Comparison of ENCODE assay signal across 1 cellular context in genomic region chr6:11218477-11218826, GRCh38.
TF ChIP-seq lines count a peak whose summit lies in the region.

No MANE protein-coding gene starts in this region.

TF ChIP-seq in A549, 52 proteins besides CTCF, POLR2A, EP300 and RAD21 (continued from another document):
- 0 out of 2 replicates have a peak, but pooled peaks have one; percentile 32 for TF ChIP-seq HMGXB4 (CRISPR knock-in tag; IDR thresholded peaks at IDR 0.05; ENCODE audit: borderline replicate concordance)
- TF ChIP-seq FOXS1 (CRISPR knock-in tag; IDR thresholded peaks at IDR 0.05): no peak
- TF ChIP-seq FOSB (CRISPR knock-in tag; IDR thresholded peaks at IDR 0.05): peak; percentile 23; the same call in 1 of the 2 replicates
- TF ChIP-seq HOXA7 (CRISPR knock-in tag; IDR thresholded peaks at IDR 0.05): peak; percentile 61; the same call in 1 of the 2 replicates
